In the genomic region with DNA sequence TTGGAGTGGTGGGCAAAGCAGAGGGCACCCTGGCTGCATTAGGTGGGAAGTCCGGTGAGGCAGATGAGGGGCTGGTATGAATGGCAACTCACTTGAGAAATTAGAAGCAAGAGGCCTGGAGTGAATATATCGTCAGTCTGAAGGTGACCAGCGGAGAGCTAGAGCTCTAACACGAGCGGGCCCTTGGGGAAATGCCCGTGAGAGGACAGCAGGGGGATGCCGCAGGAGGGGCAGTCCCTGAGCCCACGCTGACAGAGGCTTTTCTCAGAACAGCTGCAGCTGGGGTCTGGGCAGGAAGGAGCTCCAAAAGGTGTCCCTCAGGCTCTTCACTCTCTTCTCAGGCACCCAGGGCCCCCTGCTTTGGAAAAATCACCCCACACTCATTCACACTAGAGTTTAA, we compare ENCODE assay signal across 14 cellular contexts. TPM values are rescaled to one million over a fixed set of nuclear protein-coding genes. Genes with fewer than 3 reads are reported as not detected.
"Had no signal": no experiment of that assay in that cellular context is flagged by ENCODE, and none has a peak within 500 bp of the region (broad histone marks: within the 10 kb centered on the region; RNA-seq: fewer than 3 reads in every experiment).

No MANE protein-coding gene starts in this region.

- H3K4me3 Mint-ChIP-seq: activated CD4-positive, alpha-beta T cell treated with anti-CD3 and anti-CD28 coated beads, Interleukin-2, amount 10 ng/mL, durations not matched to agents 7 days and 5 days; activated naive CD4-positive, alpha-beta T cell treated with anti-CD3 and anti-CD28 coated beads for 36 hours; activated T-helper 17 cell treated with anti-CD3 and anti-CD28 coated beads, Interleukin-2, amount 50 U/mL, for 72 hours; WTC11 had no signal

- H3K4me1 Mint-ChIP-seq: activated T-helper 17 cell treated with anti-CD3 and anti-CD28 coated beads, Interleukin-2, amount 50 U/mL, for 72 hours; WTC11 had no signal

- H3K9me3 Mint-ChIP-seq: activated CD4-positive, alpha-beta T cell treated with anti-CD3 and anti-CD28 coated beads, Interleukin-2, amount 10 ng/mL, durations not matched to agents 7 days and 5 days; activated naive CD4-positive, alpha-beta T cell treated with anti-CD3 and anti-CD28 coated beads for 36 hours; activated T-helper 17 cell treated with anti-CD3 and anti-CD28 coated beads, Interleukin-2, amount 50 U/mL, for 72 hours; WTC11 had no signal

- H3K4me3 ChIP-seq: hepatocyte, smooth muscle cell had no signal

- H3K79me2 ChIP-seq: hepatocyte had no signal

- H3K27me3 Mint-ChIP-seq: activated CD4-positive, alpha-beta T cell treated with anti-CD3 and anti-CD28 coated beads, Interleukin-2, amount 10 ng/mL, durations not matched to agents 7 days and 5 days had no signal

- H3K36me3 Mint-ChIP-seq: WTC11 had no signal

- H3K4me2 ChIP-seq: hepatocyte, smooth muscle cell had no signal

- H3K27ac Mint-ChIP-seq: activated CD4-positive, alpha-beta T cell treated with anti-CD3 and anti-CD28 coated beads, Interleukin-2, amount 10 ng/mL, durations not matched to agents 7 days and 5 days; activated naive CD4-positive, alpha-beta T cell treated with anti-CD3 and anti-CD28 coated beads for 36 hours; activated T-helper 17 cell treated with anti-CD3 and anti-CD28 coated beads, Interleukin-2, amount 50 U/mL, for 72 hours; WTC11 had no signal

- H3K27me3 ChIP-seq: hepatocyte had no signal

- H2AFZ ChIP-seq: hepatocyte had no signal

- H3K27ac ChIP-seq: hepatocyte had no signal

- ATAC-seq: activated T-helper 17 cell treated with anti-CD3 and anti-CD28 coated beads, Interleukin-2, amount 50 U/mL, for 72 hours; right cardiac atrium; WTC11 had no signal

- DNase-seq: activated CD4-positive, alpha-beta T cell treated with anti-CD3 and anti-CD28 coated beads, Interleukin-2, amount 10 ng/mL, durations not matched to agents 7 days and 5 days; activated naive CD4-positive, alpha-beta T cell treated with anti-CD3 and anti-CD28 coated beads for 36 hours; activated T-cell treated with anti-CD3 and anti-CD28 coated beads for 4 hours; central memory CD4-positive, alpha-beta T cell; cortex of kidney; effector memory CD4-positive, alpha-beta T cell; kidney glomerular epithelial cell; midbrain; stimulated activated naive CD4-positive, alpha-beta T cell had no signal

RNA-seq across cellular contexts. Expression of gene CD93, which starts 32.0 kb away (rescaled TPM):
- total RNA-seq: smooth muscle cell had no signal
- polyA plus RNA-seq: smooth muscle cell had no signal
